Comparison of ENCODE assay signal across 1 cellular context in genomic region chr4:152247271-152247975, GRCh38.
TF ChIP-seq lines count a peak whose summit lies in the region.

No MANE protein-coding gene starts in this region.

TF ChIP-seq in GM23338, 12 proteins besides CTCF, POLR2A, EP300 and RAD21 (continued from another document):
- no peak for TF ChIP-seq ZNF462 (CRISPR knock-in tag; IDR thresholded peaks at IDR 0.05)
- no peak for TF ChIP-seq POLR2AphosphoS5 (IDR thresholded peaks at IDR 0.05; ENCODE audit: low read depth)
